Comparison of ENCODE assay signal across 8 cellular contexts in the genomic region with DNA sequence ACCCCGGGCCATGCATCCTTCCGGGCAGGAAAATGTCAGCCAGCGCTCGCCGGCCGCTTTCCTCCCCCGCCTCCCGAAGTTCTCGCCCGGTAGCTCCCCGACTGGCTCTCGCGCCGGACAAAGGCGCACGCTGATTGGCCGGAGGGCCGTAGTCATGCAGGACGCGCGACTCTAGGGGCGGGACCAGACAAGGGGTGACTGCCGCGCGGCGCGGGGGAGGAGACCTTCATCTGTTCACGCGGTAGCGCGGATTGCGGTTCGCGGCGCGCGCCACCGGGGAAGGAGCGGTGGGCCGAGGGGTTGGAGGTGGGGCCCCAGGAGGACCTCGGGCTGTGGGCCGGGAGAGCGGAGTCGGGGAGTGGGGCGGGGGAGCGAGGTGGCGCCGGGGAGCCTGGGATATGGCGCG. TPM values are rescaled to one million over a fixed set of nuclear protein-coding genes. Genes with fewer than 3 reads are reported as not detected.
DNase-seq lines count a peak whose midpoint lies in the region; TF ChIP-seq lines count a peak whose summit lies in the region.

A gene (plus strand): TSS at position 221 of the 406 bp plus-strand sequence. CDS start 178 bp downstream, at position 399.

- peaks cover 11% of the 10 kb centered on the region for H3K4me1 Mint-ChIP-seq in HFFc6 (ENCODE audit: low read depth)

- H3K27me3 ChIP-seq in neuron (ENCODE audit: insufficient read depth, low read length): no peaks in the 10 kb centered on the region

- H3K4me3 ChIP-seq in neuron (ENCODE audit: low read length): peak within 1 kb of the TSS; percentile 90

- H3K36me3 ChIP-seq in neuron (ENCODE audit: insufficient read depth, low read length): peaks cover 13% of the 10 kb centered on the region

- H3K9me3 Mint-ChIP-seq in HFFc6: no peaks in the 10 kb centered on the region

- no peak within 1 kb of the TSS for H3K4me3 Mint-ChIP-seq in HFFc6

- TF ChIP-seq CTCF in HFFc6 (IDR thresholded peaks at IDR 0.05): no peak

- H3K36me3 Mint-ChIP-seq in HFFc6 (ENCODE audit: low read depth): no peaks in the 10 kb centered on the region; the same call in 1 of the 2 replicates

- peak; percentile 85 for DNase-seq in GM04504 (ENCODE audit: low read depth)
- peak; percentile 96 for DNase-seq in HFFc6
- DNase-seq in NAMALWA (ENCODE audit: low spot score): peak; percentile 97
- DNase-seq in SK-MEL-5 (ENCODE audit: low read depth, low spot score): peak; percentile 94
- peak; percentile 69 to 84 (median 72) for DNase-seq in activated naive CD4-positive, alpha-beta T cell (lab: John Stamatoyannopoulos, UW)
- DNase-seq in foreskin melanocyte: peak; percentile 88
- DNase-seq in stromal cell of bone marrow (ENCODE audit: low read depth): peak; percentile 92

- peak within 1 kb of the TSS; percentile 95 for H3K27ac Mint-ChIP-seq in HFFc6

- in situ Hi-C loops in SK-MEL-5 (cut with HindIII; ENCODE audit: low pct_unique_long_range_greater_than_20kb, low sequenced_read_pairs): no loop called here

- H2AFZ ChIP-seq in neuron (ENCODE audit: low read depth, low read length): peak within 1 kb of the TSS; percentile 81

- H3K9me3 ChIP-seq in neuron (ENCODE audit: low read length): peaks cover 8% of the 10 kb centered on the region

- no peaks in the 10 kb centered on the region for H3K27me3 Mint-ChIP-seq in HFFc6 (ENCODE audit: insufficient read depth)

- H3K4me1 ChIP-seq in neuron (ENCODE audit: insufficient read depth, low read length): peaks cover 20% of the 10 kb centered on the region

RNA-seq across cellular contexts. Expression of the gene that starts here (rescaled TPM):
- 1 to 10 TPM; 3.7 to 5.5 (median 4.8) TPM for total RNA-seq in HFFc6 (2021; fragmentation: NEBNext Ultra II Directional; extraction: Animal tissue kit (Norgen Biotek cat#: 25700))
- 17.3 and 17.7 TPM in 2 replicates for total RNA-seq in SK-MEL-5 (2014; rRNA removed; shearing (Covaris generic))
- 7.0 and 7.6 TPM in 2 replicates for polyA plus RNA-seq in SK-MEL-5 (2015; cell fraction: cytosol; rRNA removed)
- polyA plus RNA-seq in SK-MEL-5 (2015; cell fraction: nucleus; rRNA removed): 10.7 and 13.5 TPM in 2 replicates

Comparison
In these comparisons a context has a peak if more than half of its experiments do, and no peak if none do; other contexts are left out.
1. Peak in every context shown above with its lines: DNase-seq and H3K4me3 ChIP-seq.